8 cellular contexts compared by ENCODE assay signal in the genomic region with DNA sequence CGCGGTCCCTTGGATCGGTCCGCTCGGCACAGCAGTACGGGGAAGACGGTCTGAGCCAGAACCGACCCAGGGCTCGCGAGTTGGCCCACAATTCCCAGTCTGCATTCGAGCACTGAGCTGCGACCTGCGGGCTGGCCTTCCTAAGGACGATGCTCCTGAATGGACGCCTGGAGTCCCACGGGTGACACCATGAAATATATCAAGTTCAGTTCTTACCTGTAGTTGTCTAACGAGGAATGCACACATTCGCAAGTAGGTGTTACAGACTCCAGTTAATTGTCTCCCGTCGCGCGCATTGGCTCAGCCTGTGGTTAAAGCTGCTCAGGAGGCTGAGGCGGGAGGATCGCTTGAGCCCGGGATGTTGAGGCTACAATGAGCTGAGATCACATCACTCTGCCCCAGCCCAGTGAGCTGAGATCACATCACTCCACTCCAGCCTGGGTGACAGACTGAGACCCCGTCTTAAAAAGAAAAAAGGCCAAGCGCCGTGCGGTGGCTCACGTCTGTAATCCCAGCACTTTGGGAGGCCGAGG. TPM values are rescaled to one million over a fixed set of nuclear protein-coding genes. Genes with fewer than 3 reads are reported as not detected.
DNase-seq lines count a peak whose midpoint lies in the region; ATAC-seq and TF ChIP-seq lines count a peak whose summit lies in the region.

No MANE protein-coding gene starts in this region.

- H3K27ac ChIP-seq in gastroesophageal sphincter = peak overlapping the region in 3 of 4 donors; percentile 91 to 95 (median 93)

- no peaks in the 10 kb centered on the region for H3K27me3 ChIP-seq in HAP-1 (ENCODE audit: low read depth)
- no peaks in the 10 kb centered on the region for H3K27me3 ChIP-seq in gastroesophageal sphincter

- TF ChIP-seq CTCF in WI38 (IDR thresholded peaks at IDR 0.05; ENCODE audit: low read depth, low read length) = no peak
- TF ChIP-seq CTCF in gastroesophageal sphincter (IDR thresholded peaks at IDR 0.05) = no peak

- DNase-seq in HAP-1 (ENCODE audit: low spot score in 2 of 2) (no peak), skeletal muscle cell (ENCODE audit: low read depth) (no peak), A172 (ENCODE audit: low spot score) (no peak)

- in situ Hi-C loops in HAP-1 (cut with MboI; ENCODE audit: low sequenced_read_pairs) = no loop called here

- H3K4me3 ChIP-seq in HAP-1 = peak overlapping the region; percentile 39
- H3K4me3 ChIP-seq in WI38 (ENCODE audit: low read depth, low read length) = peak overlapping the region; percentile 57
- H3K4me3 ChIP-seq in gastroesophageal sphincter = peak overlapping the region; percentile 73 to 81
- peak overlapping the region; percentile 66 for H3K4me3 ChIP-seq in skeletal muscle cell (ENCODE audit: low read depth, low read length)

- ATAC-seq in gastroesophageal sphincter (no peak), HG03354 (IDR thresholded peaks at IDR 0.05; ENCODE audit: poor library complexity, severe bottlenecking, unreplicated experiment) (no peak), HG02938 (IDR thresholded peaks at IDR 0.05; ENCODE audit: unreplicated experiment) (no peak), HG03565 (IDR thresholded peaks at IDR 0.05; ENCODE audit: unreplicated experiment) (no peak)

- TF ChIP-seq POLR2A in gastroesophageal sphincter (IDR thresholded peaks at IDR 0.05) = no peak

- peaks cover 11% of the 10 kb centered on the region for H3K4me1 ChIP-seq in HAP-1
- H3K4me1 ChIP-seq in gastroesophageal sphincter = peaks cover 0 to 14% (median 6%) of the 10 kb centered on the region in 3 donors

- 0 out of 2 replicates have a peak, but pooled peaks cover 4% of the 10 kb centered on the region for H3K36me3 ChIP-seq in HAP-1 (replicated peaks)
- peaks cover 0 to 28% of the 10 kb centered on the region in 2 donors for H3K36me3 ChIP-seq in gastroesophageal sphincter

- TF ChIP-seq EP300 in gastroesophageal sphincter (IDR thresholded peaks at IDR 0.05) = no peak

- WGBS in gastroesophageal sphincter (ENCODE audit: low coverage in 1 of 2), 2 donors = 100% methylated on average over 3 of the region's 31 CpGs; no CpG with 5 or more reads in 1 of the 2 donors

- no peaks in the 10 kb centered on the region for H3K9me3 ChIP-seq in HAP-1
- H3K9me3 ChIP-seq in gastroesophageal sphincter = no peaks in the 10 kb centered on the region

RNA-seq across cellular contexts. Expression of a gene that starts 0.8 kb away (rescaled TPM):
- 10 to 100 TPM in 1 of 4 donors, 1 to 10 TPM in 3; 5.9 to 17.1 (median 6.9) TPM for total RNA-seq in gastroesophageal sphincter
- total RNA-seq in A172 (2014; rRNA removed; shearing (Covaris generic)) = 9.4 and 11.6 TPM in 2 replicates

RNA-seq across cellular contexts. Expression of a gene that starts 30.9 kb away (rescaled TPM):
- total RNA-seq in gastroesophageal sphincter = 10 to 100 TPM; 20.8 to 31.7 (median 23.4) TPM
- total RNA-seq in A172 (2014; rRNA removed; shearing (Covaris generic)) = 0.91 and 2.0 TPM in 2 replicates
